Comparison of ENCODE assay signal across 1 cellular context in the genomic region with DNA sequence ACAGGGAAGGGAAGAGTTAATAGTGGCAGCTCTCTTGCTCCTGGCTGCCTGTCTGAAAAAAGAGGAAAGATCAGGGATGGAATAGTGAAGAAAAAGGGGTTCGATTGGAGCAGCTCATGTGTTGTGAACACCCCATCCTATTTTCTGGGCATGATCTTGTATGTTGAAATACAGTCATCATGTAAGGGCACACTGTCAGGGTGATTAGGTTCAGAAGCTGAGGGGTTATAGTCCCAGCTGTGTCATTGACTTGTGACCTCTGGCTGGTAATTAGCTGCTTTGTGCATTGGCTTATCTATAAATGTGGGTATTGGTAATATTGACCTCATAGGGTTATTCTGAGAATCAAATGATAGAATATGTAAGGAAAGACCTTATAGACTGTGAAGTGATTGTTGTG.
TF ChIP-seq lines count a peak whose summit lies in the region.

No MANE protein-coding gene starts in this region.

TF ChIP-seq in HepG2, 621 proteins besides CTCF, POLR2A, EP300 and RAD21:
- 0 out of 2 replicates have a peak, but pooled peaks have one; percentile 27 for TF ChIP-seq ZNF652 (CRISPR knock-in tag; IDR thresholded peaks at IDR 0.05; ENCODE audit: borderline replicate concordance, low read depth)
- TF ChIP-seq NR2F2 (IDR thresholded peaks at IDR 0.05; ENCODE audit: borderline replicate concordance, low read depth): no peak
